22 cellular contexts compared by ENCODE assay signal in genomic region chr6:12602342-12602741, GRCh38.
A peak's percentile ranks its signal among the peaks of the same experiment; 100 is the strongest.
DNase-seq lines count a peak whose midpoint lies in the region; ATAC-seq, FAIRE-seq and TF ChIP-seq lines count a peak whose summit lies in the region.
"Had no signal": no experiment of that assay in that cellular context is flagged by ENCODE, and none has a peak within 500 bp of the region (broad histone marks: within the 10 kb centered on the region; RNA-seq: fewer than 3 reads in every experiment).

No MANE protein-coding gene starts in this region.

- H4K20me1 ChIP-seq in IMR-90 (ENCODE audit: insufficient read depth, low read length) (no peaks in the 10 kb centered on the region), keratinocyte (ENCODE audit: control insufficient read depth, extremely low read depth, insufficient read depth, low read length) (no peaks in the 10 kb centered on the region)

- no peaks in the 10 kb centered on the region for H3K9me3 ChIP-seq in A549
- no peaks in the 10 kb centered on the region for H3K9me3 ChIP-seq in IMR-90 (ENCODE audit: control insufficient read depth, insufficient read depth, low read length)
- no peaks in the 10 kb centered on the region for H3K9me3 ChIP-seq in keratinocyte (ENCODE audit: control insufficient read depth, low read depth, low read length)

- no peaks in the 10 kb centered on the region for H3K9me1 ChIP-seq in IMR-90 (ENCODE audit: insufficient read depth, low read length)
- no peaks in the 10 kb centered on the region for H3K9me1 ChIP-seq in keratinocyte (ENCODE audit: control insufficient read depth, extremely low read depth, insufficient read depth, low read length)

- peak overlapping the region; percentile 36; the same call in 1 of the 2 replicates for H2BK20ac ChIP-seq in IMR-90 (ENCODE audit: low read depth, low read length)

- H3K4me2 ChIP-seq in A549 (peak overlapping the region; percentile 53), IMR-90 (ENCODE audit: low read depth, low read length) (no peak overlapping the region), keratinocyte (ENCODE audit: control insufficient read depth, extremely low read depth, insufficient read depth, low read depth, low read length) (no peak overlapping the region)
- H3K4me2 ChIP-seq: GM23338 had no signal

- H3K4me1 ChIP-seq in A549 (peaks cover 48% of the 10 kb centered on the region), IMR-90 (ENCODE audit: control insufficient read depth, insufficient read depth, low read length) (peaks cover 3% of the 10 kb centered on the region), keratinocyte (ENCODE audit: control insufficient read depth, extremely low read depth, insufficient read depth, low read length) (peaks cover 16% of the 10 kb centered on the region)

- no peak overlapping the region for H3K18ac ChIP-seq in IMR-90 (ENCODE audit: low read depth, low read length)

- no peak overlapping the region for H3K23ac ChIP-seq in IMR-90 (ENCODE audit: low read depth, low read length)

- BruUV-seq in IMR-90 (replicated peaks; lab: Mats Ljungman, UMichigan), result no TSS peak

- peak in 1 of 2 experiments; percentile 57 for DNase-seq in A549 (ENCODE audit: low read depth in 1 of 2, low spot score in 1 of 2)
- no peak for DNase-seq in IMR-90
- peak; percentile 19 for DNase-seq in amniotic epithelial cell (ENCODE audit: low read depth)
- no peak for DNase-seq in keratinocyte (ENCODE audit: low read depth, low spot score)
- DNase-seq in NCI-H187 (lab: John Stamatoyannopoulos, UW), result no peak
- DNase-seq in DMS153 treated with DMSO at 0.1 percent for 48 hours (lab: John Stamatoyannopoulos, UW; ENCODE audit: unreplicated experiment), result no peak
- DNase-seq: ACHN; activated CD8-positive, alpha-beta memory T cell treated with anti-CD3 and anti-CD28 coated beads, Interleukin-2, amount 50 U/mL, for 48 hours; activated gamma-delta T cell treated with Interleukin-2 at 50 U/mL for 16 hours; amygdala; CD4-positive, alpha-beta memory T cell; central memory CD4-positive, alpha-beta T cell; DND-41; NCI-H226; NK-92 treated with Interleukin-12 subunit alpha and Interleukin-12 subunit beta, amount 100 ng/mL, for 24 hours; stimulated activated CD4-positive, alpha-beta T cell treated with anti-CD3 and anti-CD28 coated beads, Interleukin-12 subunit alpha, Interleukin-12 subunit beta, amount 100 ng/mL, for 4 hours; stimulated activated CD8-positive, alpha-beta memory T cell treated with anti-CD3 and anti-CD28 coated beads, Interleukin-4, amount 100 ng/mL, for 48 hours had no signal

- dilution Hi-C loops in IMR-90 (cut with HindIII; ENCODE audit: low sequenced_read_pairs, unreplicated experiment) (no loop called here), keratinocyte (cut with MboI; ENCODE audit: extremely low pct_ligation_motif_present, low sequenced_read_pairs) (no loop called here)

- H3K9ac ChIP-seq in IMR-90 (ENCODE audit: low read depth, low read length) (no peak overlapping the region), keratinocyte (ENCODE audit: control insufficient read depth, extremely low read depth, insufficient read depth, low read length) (no peak overlapping the region)

- no peak overlapping the region for H2BK15ac ChIP-seq in IMR-90 (ENCODE audit: low read depth, low read length)

- no peak for FAIRE-seq in A549 (lab: Jason Lieb, UNC)
- FAIRE-seq in keratinocyte (lab: Jason Lieb, UNC), result peak; percentile 39
- FAIRE-seq: HTR-8/SVneo had no signal

- TF ChIP-seq EP300 in A549 (IDR thresholded peaks at IDR 0.05), result no peak

- H2AK5ac ChIP-seq in IMR-90 (ENCODE audit: low read depth, low read length), result peak overlapping the region; percentile 11; the same call in 1 of the 2 replicates

- POLR2A ChIA-PET in A549 (lab: Yijun Ruan, JAX) (interaction anchor here (0.6 to 1.1 kb wide), 3 partner anchors 237 to 304 kb away, joined by 3 to 5 read pairs (median 3); no protein-coding TSS in a partner anchor), IMR-90 (lab: Charles Lee; ENCODE audit: unreplicated experiment) (no interaction called here)

- TF ChIP-seq POLR2A in A549 (IDR thresholded peaks at IDR 0.05; ENCODE audit: low read length) (no peak), IMR-90 (IDR thresholded peaks at IDR 0.05; ENCODE audit: low read depth, low read length) (no peak)

- H3K4ac ChIP-seq in IMR-90 (ENCODE audit: low read depth, low read length), result no peak overlapping the region

- no peak overlapping the region for H4K8ac ChIP-seq in IMR-90 (ENCODE audit: low read depth in 2 of 2, low read length in 2 of 2)

- TF ChIP-seq RAD21 in A549 (conservative IDR thresholded peaks at IDR 0.05 in 1 of 2, IDR thresholded peaks at IDR 0.05 in 1 of 2), result peak in 1 of 2 experiments; percentile 4; a peak in 2 of 5 replicates
- no peak for TF ChIP-seq RAD21 in IMR-90 (IDR thresholded peaks at IDR 0.05; ENCODE audit: low read length)

- H2AFZ ChIP-seq in IMR-90 (replicated peaks; ENCODE audit: low read length, poor library complexity) (no peak overlapping the region), keratinocyte (ENCODE audit: control insufficient read depth, low read length) (no peak overlapping the region)
- H2AFZ ChIP-seq: GM23338 had no signal

- H3K27me3 ChIP-seq in IMR-90 (ENCODE audit: control insufficient read depth, insufficient read depth, low read length) (no peaks in the 10 kb centered on the region), keratinocyte (ENCODE audit: control insufficient read depth, extremely low read depth, insufficient read depth, low read length) (no peaks in the 10 kb centered on the region)

- no peak overlapping the region for H4K5ac ChIP-seq in IMR-90 (ENCODE audit: low read depth, low read length)

- no peak overlapping the region; the same call in 1 of the 2 replicates for H3K14ac ChIP-seq in IMR-90 (replicated peaks; ENCODE audit: low read depth, low read length)

- no peak overlapping the region for H3K56ac ChIP-seq in IMR-90 (ENCODE audit: extremely low read depth, insufficient read depth, low read length)

- 62% methylated on average over 3 of the region's 3 CpGs for WGBS in A549 (ENCODE audit: missing lambda C conversion rate)
- no CpG with 5 or more reads among the region's 3 CpGs for WGBS in IMR-90 (ENCODE audit: extremely low coverage in 2 of 2, insufficient read length in 1 of 2), 2 experiments

- no peak for TF ChIP-seq CTCF in A549 (IDR thresholded peaks at IDR 0.05)
- no peak for TF ChIP-seq CTCF in IMR-90 (conservative IDR thresholded peaks at IDR 0.05; ENCODE audit: low read depth, low read length)
- no peak for TF ChIP-seq CTCF in keratinocyte (optimal IDR thresholded peaks at IDR 0.05 in 1 of 3, IDR thresholded peaks at IDR 0.05 in 1 of 3, conservative IDR thresholded peaks at IDR 0.05 in 1 of 3; ENCODE audit: extremely low read depth in 1 of 3, insufficient read depth in 2 of 3, low read length in 3 of 3)

- H2AK9ac ChIP-seq in IMR-90 (replicated peaks; ENCODE audit: low read depth, low read length, poor library complexity), result no peak overlapping the region

- intact Hi-C loops in IMR-90 (cut with micrococcal nuclease), result loop anchor here (5.0 kb wide), 1 partner anchor 120 kb away; no protein-coding TSS in a partner anchor

- H3K36me3 ChIP-seq in IMR-90 (ENCODE audit: control insufficient read depth, insufficient read depth, low read length) (no peaks in the 10 kb centered on the region), keratinocyte (ENCODE audit: control insufficient read depth in 2 of 2, extremely low read depth in 1 of 2, insufficient read depth in 2 of 2, low read length in 2 of 2) (no peaks in the 10 kb centered on the region)

- H2BK120ac ChIP-seq in IMR-90 (ENCODE audit: low read depth, low read length), result 0 out of 2 replicates have a peak overlapping the region, but pooled peaks have one; percentile 61

- no peaks in the 10 kb centered on the region for H3K79me1 ChIP-seq in IMR-90 (ENCODE audit: low read depth in 1 of 2, low read length in 2 of 2)

- H2BK5ac ChIP-seq in IMR-90 (ENCODE audit: low read depth, low read length, poor library complexity, severe bottlenecking), result no peak overlapping the region

- H3K4me3 ChIP-seq in A549, result no peak overlapping the region
- H3K4me3 ChIP-seq in IMR-90 (ENCODE audit: insufficient read depth, low read depth, low read length), result no peak overlapping the region
- H3K4me3 ChIP-seq in keratinocyte (ENCODE audit: control insufficient read depth in 2 of 3, extremely low read depth in 1 of 3, insufficient read depth in 2 of 3, low read depth in 1 of 3, low read length in 3 of 3), result no peak overlapping the region
- H3K4me3 ChIP-seq: GM23338 had no signal

- in situ Hi-C loops in IMR-90 (cut with MboI; ENCODE audit: low sequenced_read_pairs), result no loop called here

- peak overlapping the region; percentile 53; the same call in 1 of the 2 replicates for H4K91ac ChIP-seq in IMR-90 (ENCODE audit: insufficient read depth, low read depth, low read length)

- CTCF ChIA-PET in A549 (lab: Yijun Ruan, JAX) (interaction anchor here (0.9 to 10.2 kb wide), 16 partner anchors 14 to 324 kb away, joined by 3 to 208 read pairs (median 5); partner anchors contain the start of gene EDN1), IMR-90 (lab: Yijun Ruan, JAX) (interaction anchor here (1.1 to 2.0 kb wide), 5 partner anchors 199 to 313 kb away, joined by 3 to 13 read pairs (median 6); partner anchors contain the start of gene EDN1)

- ATAC-seq in A549 (peak; percentile 49 to 62; a peak in 4 of 6 replicates), IMR-90 (ENCODE audit: low read depth) (no peak; the same call in 1 of the 2 replicates), GM18907 (IDR thresholded peaks at IDR 0.05; ENCODE audit: unreplicated experiment) (no peak), GM18909 (IDR thresholded peaks at IDR 0.05; ENCODE audit: poor library complexity, unreplicated experiment) (no peak)
- ATAC-seq: GM23338, Right ventricle myocardium inferior had no signal

- H3K27ac ChIP-seq in A549 (peak overlapping the region; percentile 87 to 93), IMR-90 (ENCODE audit: insufficient read depth, low read length) (no peak overlapping the region), keratinocyte (ENCODE audit: control insufficient read depth, insufficient read depth, low read length) (no peak overlapping the region)

- no peaks in the 10 kb centered on the region for H3K79me2 ChIP-seq in keratinocyte (ENCODE audit: control insufficient read depth, insufficient read depth, low read length)

TF ChIP-seq in A549, 52 proteins besides CTCF, POLR2A, EP300 and RAD21:
- peak; percentile 28; the same call in 2 of the 3 replicates for TF ChIP-seq SMC3 (IDR thresholded peaks at IDR 0.05)
- TF ChIP-seq KDM1A (IDR thresholded peaks at IDR 0.05; ENCODE audit: low read depth), result no peak
- 0 out of 2 replicates have a peak, but pooled peaks have one; percentile 28 for TF ChIP-seq HOXB13 (CRISPR knock-in tag; IDR thresholded peaks at IDR 0.05; ENCODE audit: low read depth)
- no peak for TF ChIP-seq MYC (IDR thresholded peaks at IDR 0.05; ENCODE audit: borderline replicate concordance, low read length)
- no peak for TF ChIP-seq HDAC2 (IDR thresholded peaks at IDR 0.05)

TF ChIP-seq in IMR-90, 13 proteins besides CTCF, POLR2A, EP300 and RAD21 (continues in another document):
- no peak for TF ChIP-seq RCOR1 (IDR thresholded peaks at IDR 0.05; ENCODE audit: insufficient replicate concordance, low read length)
- no peak for TF ChIP-seq BHLHE40 (IDR thresholded peaks at IDR 0.05; ENCODE audit: low read depth, low read length)
- TF ChIP-seq MAFK (IDR thresholded peaks at IDR 0.05; ENCODE audit: low read depth, low read length), result no peak
- no peak for TF ChIP-seq SMC3 (IDR thresholded peaks at IDR 0.05; ENCODE audit: low read depth, low read length)
- TF ChIP-seq CHD1 (IDR thresholded peaks at IDR 0.05; ENCODE audit: low read depth, low read length), result no peak

Comparison
In these comparisons a context has a peak if more than half of its experiments do, and no peak if none do; other contexts are left out.
1. ATAC-seq: peak in A549 (2 of 2); none in IMR-90 (single experiment), GM18907 (single experiment) and GM18909 (single experiment).
2. H3K27ac ChIP-seq: peak in A549 (2 of 2); none in IMR-90 (single experiment) and keratinocyte (single experiment).